19 cellular contexts compared by ENCODE assay signal in genomic region chr19:52957591-52957990, GRCh38. TPM values are rescaled to one million over a fixed set of nuclear protein-coding genes. Genes with fewer than 3 reads are reported as not detected.
DNase-seq lines count a peak whose midpoint lies in the region; ATAC-seq, FAIRE-seq and TF ChIP-seq lines count a peak whose summit lies in the region.
"Had no signal": no experiment of that assay in that cellular context is flagged by ENCODE, and none has a peak within 500 bp of the region (broad histone marks: within the 10 kb centered on the region; RNA-seq: fewer than 3 reads in every experiment).

No MANE protein-coding gene starts in this region.

- H4K20me1 ChIP-seq in mammary epithelial cell (ENCODE audit: insufficient read depth, low read length) = no peaks in the 10 kb centered on the region
- H4K20me1 ChIP-seq: BLaER1 had no signal

- WGBS in mammary epithelial cell (ENCODE audit: low coverage, missing lambda C conversion rate) = 47% methylated on average over 8 of the region's 8 CpGs
- WGBS in endodermal cell (ENCODE audit: insufficient coverage in 1 of 2, insufficient read length in 1 of 2), 2 experiments = 92 to 96% methylated on average over 8 of the region's 8 CpGs

- H3K4me2 ChIP-seq in mammary epithelial cell (ENCODE audit: insufficient read depth, low read depth, low read length) = no peak overlapping the region
- H3K4me2 ChIP-seq: BLaER1 had no signal

- H3K27ac Mint-ChIP-seq in MCF 10A (ENCODE audit: low read depth, unreplicated experiment) (no peak overlapping the region), endodermal cell (no peak overlapping the region)
- H3K27ac Mint-ChIP-seq in activated naive CD4-positive, alpha-beta T cell treated with anti-CD3 and anti-CD28 coated beads, Interleukin-2, amount 10 ng/mL, durations not matched to agents 7 days and 5 days = no peak overlapping the region
- H3K27ac Mint-ChIP-seq: CD14-positive monocyte had no signal

- intact Hi-C loops in mammary epithelial cell (cut with micrococcal nuclease) (no loop called here), MCF 10A (cut with micrococcal nuclease) (no loop called here), kidney (cut with DNase I) (no loop called here)

- no peak overlapping the region for H3K9ac ChIP-seq in mammary epithelial cell (ENCODE audit: insufficient read depth, low read length)
- H3K9ac ChIP-seq in endodermal cell (ENCODE audit: extremely low read depth, low read length, poor library complexity, severe bottlenecking) = no peak overlapping the region
- no peak overlapping the region for H3K9ac ChIP-seq in kidney (ENCODE audit: low read length in 2 of 2)
- H3K9ac ChIP-seq: BLaER1 had no signal

- no peak overlapping the region for H3K27ac ChIP-seq in mammary epithelial cell (ENCODE audit: insufficient read depth, low read depth, low read length)
- no peak overlapping the region for H3K27ac ChIP-seq in endodermal cell (ENCODE audit: low read depth, low read length)
- H3K27ac ChIP-seq in foreskin keratinocyte = no peak overlapping the region
- H3K27ac ChIP-seq in kidney (ENCODE audit: low read depth in 2 of 2, low read length in 2 of 2) = no peak overlapping the region
- H3K27ac ChIP-seq: BLaER1 had no signal

- BruUV-seq in mammary epithelial cell (replicated peaks; lab: Mats Ljungman, UMichigan) = no TSS peak
- BruUV-seq in MCF 10A (replicated peaks; lab: Mats Ljungman, UMichigan) = no TSS peak

- H3K4me3 Mint-ChIP-seq in MCF 10A (ENCODE audit: unreplicated experiment) (no peak overlapping the region), endodermal cell (no peak overlapping the region)
- H3K4me3 Mint-ChIP-seq in activated naive CD4-positive, alpha-beta T cell treated with anti-CD3 and anti-CD28 coated beads, Interleukin-2, amount 10 ng/mL, durations not matched to agents 7 days and 5 days = no peak overlapping the region
- H3K4me3 Mint-ChIP-seq: CD14-positive monocyte had no signal

- peaks cover 37% of the 10 kb centered on the region for H3K79me2 ChIP-seq in mammary epithelial cell (ENCODE audit: insufficient read depth, low read length)

- H3K36me3 Mint-ChIP-seq in MCF 10A (ENCODE audit: insufficient read depth, unreplicated experiment) = peaks cover 27% of the 10 kb centered on the region
- peaks cover 82% of the 10 kb centered on the region for H3K36me3 Mint-ChIP-seq in endodermal cell (ENCODE audit: low read depth)
- peaks cover 84% of the 10 kb centered on the region for H3K36me3 Mint-ChIP-seq in activated naive CD4-positive, alpha-beta T cell treated with anti-CD3 and anti-CD28 coated beads, Interleukin-2, amount 10 ng/mL, durations not matched to agents 7 days and 5 days

- dilution Hi-C loops in mammary epithelial cell (cut with HindIII; ENCODE audit: low sequenced_read_pairs) = no loop called here

- FAIRE-seq in kidney (lab: Jason Lieb, UNC) = no peak

- H3K4me1 ChIP-seq in mammary epithelial cell (ENCODE audit: insufficient read depth, low read length) (peaks cover 5% of the 10 kb centered on the region), endodermal cell (ENCODE audit: control insufficient read depth, insufficient read depth, low read length) (no peaks in the 10 kb centered on the region), foreskin keratinocyte (peaks cover 3% of the 10 kb centered on the region), kidney (ENCODE audit: control insufficient read depth in 1 of 2, insufficient read depth in 1 of 2, low read depth in 1 of 2, low read length in 2 of 2) (peaks cover 0 to 7% of the 10 kb centered on the region in 2 donors)

- no peak overlapping the region for H2AFZ ChIP-seq in mammary epithelial cell (ENCODE audit: low read depth, low read length)

- H3K27me3 Mint-ChIP-seq in MCF 10A (ENCODE audit: insufficient read depth, unreplicated experiment) (no peaks in the 10 kb centered on the region), endodermal cell (ENCODE audit: insufficient read depth) (no peaks in the 10 kb centered on the region)
- no peaks in the 10 kb centered on the region for H3K27me3 Mint-ChIP-seq in activated naive CD4-positive, alpha-beta T cell treated with anti-CD3 and anti-CD28 coated beads, Interleukin-2, amount 10 ng/mL, durations not matched to agents 7 days and 5 days
- H3K27me3 Mint-ChIP-seq: CD4-positive, alpha-beta memory T cell had no signal

- H3K9me3 Mint-ChIP-seq in MCF 10A (ENCODE audit: unreplicated experiment) (peaks cover 16% of the 10 kb centered on the region), endodermal cell (peaks cover 80% of the 10 kb centered on the region)
- H3K9me3 Mint-ChIP-seq in activated naive CD4-positive, alpha-beta T cell treated with anti-CD3 and anti-CD28 coated beads, Interleukin-2, amount 10 ng/mL, durations not matched to agents 7 days and 5 days = peaks cover 65% of the 10 kb centered on the region

- CTCF ChIA-PET in mammary epithelial cell (lab: Charles Lee; ENCODE audit: low non-redundant PET) (no interaction called here), MCF 10A (lab: Yijun Ruan, JAX) (interaction anchor here (0.6 kb wide), 1 partner anchor 467 kb away, joined by 3 read pairs; no protein-coding TSS in a partner anchor)
- CTCF ChIA-PET in activated naive CD4-positive, alpha-beta T cell treated with anti-CD3 and anti-CD28 coated beads, Interleukin-2, amount 10 ng/mL, durations not matched to agents 7 days and 5 days (lab: Charles Lee) = interaction anchor here (1.5 kb wide), 1 partner anchor 30 kb away, joined by 3 read pairs; no protein-coding TSS in a partner anchor

- no peaks in the 10 kb centered on the region for H3K36me3 ChIP-seq in mammary epithelial cell (ENCODE audit: insufficient read depth, low read length)
- H3K36me3 ChIP-seq in endodermal cell (ENCODE audit: control insufficient read depth, insufficient read depth, low read length) = peaks cover 82% of the 10 kb centered on the region
- H3K36me3 ChIP-seq in kidney (ENCODE audit: control insufficient read depth in 1 of 2, insufficient read depth in 2 of 2, low read length in 2 of 2) = peaks cover 9 to 29% of the 10 kb centered on the region in 2 donors

- TF ChIP-seq CTCF in mammary epithelial cell (conservative IDR thresholded peaks at IDR 0.05 in 1 of 2, IDR thresholded peaks at IDR 0.05 in 1 of 2; ENCODE audit: extremely low read depth in 1 of 2, insufficient read depth in 1 of 2, low read depth in 1 of 2, low read length in 2 of 2) (no peak), MCF 10A (IDR thresholded peaks at IDR 0.05; ENCODE audit: unreplicated experiment) (no peak), endodermal cell (conservative IDR thresholded peaks at IDR 0.05) (no peak), foreskin keratinocyte (conservative IDR thresholded peaks at IDR 0.05) (no peak), kidney (IDR thresholded peaks at IDR 0.05; ENCODE audit: borderline replicate concordance, extremely low read depth, insufficient read depth) (no peak)

- in situ Hi-C loops in mammary epithelial cell (cut with MboI; ENCODE audit: low sequenced_read_pairs in 2 of 2) = no loop called here

- H3K4me1 Mint-ChIP-seq in MCF 10A (ENCODE audit: insufficient read depth, unreplicated experiment) = no peaks in the 10 kb centered on the region
- H3K4me1 Mint-ChIP-seq in endodermal cell = peaks cover 6% of the 10 kb centered on the region
- H3K4me1 Mint-ChIP-seq in activated naive CD4-positive, alpha-beta T cell treated with anti-CD3 and anti-CD28 coated beads, Interleukin-2, amount 10 ng/mL, durations not matched to agents 7 days and 5 days = peaks cover 15% of the 10 kb centered on the region

- DNase-seq in mammary epithelial cell = peak; percentile 62
- no peak for DNase-seq in MCF 10A (ENCODE audit: unreplicated experiment)
- DNase-seq in endodermal cell = no peak
- DNase-seq in foreskin keratinocyte = peak; percentile 61 to 74
- DNase-seq in activated naive CD4-positive, alpha-beta T cell treated with anti-CD3 and anti-CD28 coated beads, Interleukin-2, amount 10 ng/mL, durations not matched to agents 7 days and 5 days = no peak
- no peak for DNase-seq in kidney
- DNase-seq in stimulated activated CD4-positive, alpha-beta T cell treated with anti-CD3 and anti-CD28 coated beads, Interleukin-4, amount 100 ng/mL, for 1 hour = no peak
- DNase-seq: 8988T; Calu3; CD4-positive, alpha-beta memory T cell; DMS79 treated with DMSO at 0.1 percent for 48 hours; GF-D8; GOT3; H7 had no signal

- POLR2A ChIA-PET in MCF 10A (lab: Yijun Ruan, JAX) = no interaction called here

- ATAC-seq in foreskin keratinocyte = no peak

- no peaks in the 10 kb centered on the region for H3K27me3 ChIP-seq in mammary epithelial cell (ENCODE audit: insufficient read depth, low read length)
- H3K27me3 ChIP-seq in endodermal cell (ENCODE audit: control insufficient read depth, insufficient read depth, low read length, poor library complexity, severe bottlenecking) = no peaks in the 10 kb centered on the region
- H3K27me3 ChIP-seq in foreskin keratinocyte = no peaks in the 10 kb centered on the region
- H3K27me3 ChIP-seq: BLaER1 had no signal

- peaks cover 43% of the 10 kb centered on the region for H3K9me3 ChIP-seq in mammary epithelial cell (replicated peaks; ENCODE audit: insufficient read depth, low read length)
- peaks cover 89% of the 10 kb centered on the region for H3K9me3 ChIP-seq in endodermal cell (ENCODE audit: control insufficient read depth, low read length)
- H3K9me3 ChIP-seq in kidney (ENCODE audit: control insufficient read depth in 1 of 2, low read length in 2 of 2) = peaks cover under 1 to 28% of the 10 kb centered on the region in 2 donors

- H3K4me3 ChIP-seq in mammary epithelial cell (replicated peaks in 1 of 3; ENCODE audit: insufficient read depth in 1 of 3, low read depth in 2 of 3, low read length in 3 of 3) (no peak overlapping the region), endodermal cell (ENCODE audit: low read length) (peak overlapping the region; percentile 88), kidney (ENCODE audit: low read length in 2 of 2) (no peak overlapping the region)
- H3K4me3 ChIP-seq: BLaER1 had no signal

RNA-seq across cellular contexts. Expression of gene ZNF816, which starts 5.1 kb away (rescaled TPM):
- total RNA-seq in mammary epithelial cell (10 to 100 TPM in 1 of 2 donors, 1 to 10 TPM in 1; 6.0 to 10.8 TPM), MCF 10A (2022) (5.4 and 5.5 TPM in 2 replicates), endodermal cell (10 to 100 TPM; 20.7 to 24.8 TPM), foreskin keratinocyte (5.4 and 8.4 TPM in 2 replicates), kidney (16.6 TPM)
- polyA plus RNA-seq in mammary epithelial cell (3.8 TPM), foreskin keratinocyte (1.9 and 2.0 TPM in 2 replicates), kidney (ENCODE audit: insufficient read depth, low read depth, low replicate concordance) (4.4 TPM)
- 13.7 TPM for polyA minus RNA-seq in mammary epithelial cell
- 13.4 TPM for polyA plus RNA-seq in endodermal cell (2013, experiment 1 of 2)
- polyA plus RNA-seq in endodermal cell (2013, experiment 2 of 2) = 13.3 TPM

RNA-seq across cellular contexts. Expression of gene ZNF888, which starts 34.4 kb away (rescaled TPM):
- total RNA-seq in mammary epithelial cell = 1 to 10 TPM; 5.7 to 6.0 TPM
- polyA plus RNA-seq in mammary epithelial cell = 2.3 TPM
- 9.3 TPM for polyA minus RNA-seq in mammary epithelial cell
- 7.0 and 7.3 TPM in 2 replicates for total RNA-seq in MCF 10A (2022)
- 10 to 100 TPM; 13.4 to 19.6 TPM for total RNA-seq in endodermal cell
- 4.5 TPM for polyA plus RNA-seq in endodermal cell (2013, experiment 1 of 2)
- 5.4 TPM for polyA plus RNA-seq in endodermal cell (2013, experiment 2 of 2)
- total RNA-seq in foreskin keratinocyte = 5.3 and 5.6 TPM in 2 replicates
- 1.1 and 1.4 TPM in 2 replicates for polyA plus RNA-seq in foreskin keratinocyte
- 22.6 TPM for total RNA-seq in kidney
- polyA plus RNA-seq in kidney (ENCODE audit: insufficient read depth, low read depth, low replicate concordance) = 3.4 TPM

RNA-seq across cellular contexts. Expression of gene ERVV-1, which starts 56.1 kb away (rescaled TPM):
- not detected for total RNA-seq in mammary epithelial cell
- polyA plus RNA-seq in mammary epithelial cell = not detected
- polyA minus RNA-seq in mammary epithelial cell = not detected
- not detected in 2 replicates for total RNA-seq in MCF 10A (2022)
- total RNA-seq in endodermal cell = not detected
- not detected for polyA plus RNA-seq in endodermal cell (2013, experiment 1 of 2)
- not detected for polyA plus RNA-seq in endodermal cell (2013, experiment 2 of 2)
- not detected in 2 replicates for total RNA-seq in foreskin keratinocyte
- not detected in 2 replicates for polyA plus RNA-seq in foreskin keratinocyte
- not detected for total RNA-seq in kidney
- polyA plus RNA-seq in kidney (ENCODE audit: insufficient read depth, low read depth, low replicate concordance) = not detected
- total RNA-seq: A673; Calu3; CD4-positive, alpha-beta memory T cell; HT-29 had no signal
- polyA plus RNA-seq: AG04450; CD14-positive monocyte; CD4-positive, alpha-beta memory T cell had no signal

Comparison
In these comparisons a context has a peak if more than half of its experiments do, and no peak if none do; other contexts are left out.
1. DNase-seq: peak in mammary epithelial cell (single experiment) and foreskin keratinocyte (2 of 2); none in MCF 10A (single experiment), endodermal cell (single experiment), activated naive CD4-positive, alpha-beta T cell treated with anti-CD3 and anti-CD28 coated beads, Interleukin-2, amount 10 ng/mL, durations not matched to agents 7 days and 5 days (single experiment), kidney (single experiment) and stimulated activated CD4-positive, alpha-beta T cell treated with anti-CD3 and anti-CD28 coated beads, Interleukin-4, amount 100 ng/mL, for 1 hour (single experiment).